In the genomic region with DNA sequence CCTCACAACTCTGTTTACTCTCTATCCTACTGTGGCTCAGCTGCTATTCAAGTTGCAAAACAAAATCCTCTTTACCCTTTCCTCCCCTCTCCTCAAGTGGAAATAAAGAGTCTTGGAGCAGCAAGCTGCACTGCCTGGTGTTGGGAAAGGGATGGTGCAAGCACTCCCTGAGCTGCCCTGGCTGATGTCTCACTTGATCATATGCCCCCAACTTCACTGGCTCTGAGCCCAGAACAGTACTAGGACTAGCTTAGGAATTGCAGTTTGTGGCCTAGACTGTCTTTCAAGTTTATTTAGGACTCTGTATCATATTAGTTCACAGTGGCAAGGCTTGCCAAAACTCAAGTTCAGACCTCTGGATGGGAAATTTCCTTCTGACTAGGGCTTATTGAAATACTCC, we compare ENCODE assay signal across 16 cellular contexts.
DNase-seq lines count a peak whose midpoint lies in the region; FAIRE-seq and TF ChIP-seq lines count a peak whose summit lies in the region.
"Had no signal": no experiment of that assay in that cellular context is flagged by ENCODE, and none has a peak within 500 bp of the region (broad histone marks: within the 10 kb centered on the region; RNA-seq: fewer than 3 reads in every experiment).

No MANE protein-coding gene starts in this region.

- peak; percentile 20 for TF ChIP-seq CTCF in bronchial epithelial cell (IDR thresholded peaks at IDR 0.05; ENCODE audit: insufficient read depth, low read length, severe bottlenecking)

- H3K27me3 ChIP-seq in bronchial epithelial cell (ENCODE audit: control insufficient read depth, insufficient read depth, low read length), result no peaks in the 10 kb centered on the region
- H3K27me3 ChIP-seq: BLaER1 treated with 17β-estradiol and CSF1 and Interleukin-3, amounts not matched to agents 10 nM and 100 nM; breast epithelium; vagina had no signal

- intact Hi-C loops in head of caudate nucleus (cut with DNase I), result no loop called here
- intact Hi-C loops in posterior cingulate gyrus (cut with DNase I), result no loop called here

- H3K4me3 ChIP-seq in bronchial epithelial cell (ENCODE audit: low read depth, low read length), result no peak overlapping the region
- H3K4me3 ChIP-seq: BLaER1 treated with 17β-estradiol and CSF1 and Interleukin-3, amounts not matched to agents 10 nM and 100 nM; breast epithelium; SK-N-MC; vagina had no signal

- no peaks in the 10 kb centered on the region for H3K36me3 ChIP-seq in bronchial epithelial cell (ENCODE audit: control insufficient read depth, insufficient read depth, low read length)
- H3K36me3 ChIP-seq: BLaER1 treated with 17β-estradiol and CSF1 and Interleukin-3, amounts not matched to agents 10 nM and 100 nM; breast epithelium; vagina had no signal

- DNase-seq in AG08395 (ENCODE audit: low spot score) (peak; percentile 48), HT1080 (ENCODE audit: low read depth) (peak; percentile 80), bronchial epithelial cell (ENCODE audit: low read depth) (peak; percentile 44), kidney tubule cell (ENCODE audit: low spot score) (peak; percentile 30), head of caudate nucleus (no peak), posterior cingulate gyrus (no peak), NCI-H2196 treated with DMSO at 0.1 percent for 48 hours (lab: John Stamatoyannopoulos, UW; ENCODE audit: unreplicated experiment) (no peak)
- no peak for DNase-seq in stimulated activated CD4-positive, alpha-beta T cell treated with anti-CD3 and anti-CD28 coated beads, Interleukin-2, amount 100 ng/mL, for 48 hours
- DNase-seq: activated CD4-positive, alpha-beta T cell treated with anti-CD3 and anti-CD28 coated beads for 4 hours; islet precursor cell; NCI-H526 treated with DMSO at 0.1 percent for 48 hours; nephron progenitor cell had no signal

- peak; percentile 83 for FAIRE-seq in bronchial epithelial cell (lab: Jason Lieb, UNC)

Comparison
In these comparisons a context has a peak if more than half of its experiments do, and no peak if none do; other contexts are left out.
1. DNase-seq: peak in AG08395 (single experiment), HT1080 (single experiment), bronchial epithelial cell (single experiment) and kidney tubule cell (single experiment); none in head of caudate nucleus (0 of 42), posterior cingulate gyrus (0 of 10), NCI-H2196 treated with DMSO at 0.1 percent for 48 hours (single experiment) and stimulated activated CD4-positive, alpha-beta T cell treated with anti-CD3 and anti-CD28 coated beads, Interleukin-2, amount 100 ng/mL, for 48 hours (0 of 2).